ENCODE assay signal across 8 cellular contexts in genomic region chr17:82648761-82649474, GRCh38. TPM values are rescaled to one million over a fixed set of nuclear protein-coding genes. Genes with fewer than 3 reads are reported as not detected.
A peak's percentile ranks its signal among the peaks of the same experiment; 100 is the strongest.
DNase-seq lines count a peak whose midpoint lies in the region; ATAC-seq and FAIRE-seq lines count a peak whose summit lies in the region.

No MANE protein-coding gene starts in this region.

- no peaks in the 10 kb centered on the region for H3K9me3 Mint-ChIP-seq in activated naive CD8-positive, alpha-beta T cell treated with anti-CD3 and anti-CD28 coated beads for 36 hours

- H3K4me3 Mint-ChIP-seq in activated naive CD8-positive, alpha-beta T cell treated with anti-CD3 and anti-CD28 coated beads for 36 hours: peak overlapping the region; percentile 61

- peaks cover 18% of the 10 kb centered on the region for H3K4me1 Mint-ChIP-seq in activated naive CD8-positive, alpha-beta T cell treated with anti-CD3 and anti-CD28 coated beads for 36 hours

- DNase-seq in NCI-H82 (lab: John Stamatoyannopoulos, UW) (peak; percentile 69), NCI-H82 treated with DMSO at 0.1 percent for 48 hours (lab: John Stamatoyannopoulos, UW; ENCODE audit: unreplicated experiment) (no peak), NCI-H1105 (lab: John Stamatoyannopoulos, UW) (peak; percentile 72), hepatic stellate cell (ENCODE audit: low spot score) (peak; percentile 53), skeletal muscle cell (ENCODE audit: low read depth) (no peak), RCC 7860 (ENCODE audit: low spot score) (no peak)
- peak; percentile 46 for DNase-seq in activated naive CD8-positive, alpha-beta T cell treated with anti-CD3 and anti-CD28 coated beads for 36 hours

- peak overlapping the region; percentile 48 for H3K4me3 ChIP-seq in skeletal muscle cell (ENCODE audit: low read depth, low read length)

- H3K27ac Mint-ChIP-seq in activated naive CD8-positive, alpha-beta T cell treated with anti-CD3 and anti-CD28 coated beads for 36 hours: no peak overlapping the region

- no peak for ATAC-seq in GM18520 (IDR thresholded peaks at IDR 0.05; ENCODE audit: unreplicated experiment)

- H3K27me3 Mint-ChIP-seq in activated naive CD8-positive, alpha-beta T cell treated with anti-CD3 and anti-CD28 coated beads for 36 hours: no peaks in the 10 kb centered on the region

- no peak for FAIRE-seq in RCC 7860 (lab: Jason Lieb, UNC)

- H3K36me3 Mint-ChIP-seq in activated naive CD8-positive, alpha-beta T cell treated with anti-CD3 and anti-CD28 coated beads for 36 hours: peaks cover 19% of the 10 kb centered on the region

RNA-seq across cellular contexts. Expression of gene WDR45B, which starts 0.7 kb away (rescaled TPM):
- total RNA-seq in activated naive CD8-positive, alpha-beta T cell treated with anti-CD3 and anti-CD28 coated beads for 36 hours: 10 to 100 TPM; 60.3 to 61.1 TPM

RNA-seq across cellular contexts. Expression of gene RAB40B, which starts 49.6 kb away (rescaled TPM):
- total RNA-seq in activated naive CD8-positive, alpha-beta T cell treated with anti-CD3 and anti-CD28 coated beads for 36 hours: 1 to 10 TPM; 2.1 to 3.1 TPM

Comparison
In these comparisons a context has a peak if more than half of its experiments do, and no peak if none do; other contexts are left out.
1. DNase-seq: peak in NCI-H82 (single experiment), NCI-H1105 (single experiment), activated naive CD8-positive, alpha-beta T cell treated with anti-CD3 and anti-CD28 coated beads for 36 hours (single experiment) and hepatic stellate cell (single experiment); none in NCI-H82 treated with DMSO at 0.1 percent for 48 hours (single experiment), skeletal muscle cell (single experiment) and RCC 7860 (single experiment).